In genomic region chr11:64911142-64911541, GRCh38 we compare ENCODE assay signal across 35 cellular contexts. TPM values are rescaled to one million over a fixed set of nuclear protein-coding genes. Genes with fewer than 3 reads are reported as not detected.
"Had no signal": no experiment of that assay in that cellular context is flagged by ENCODE, and none has a peak within 500 bp of the region (broad histone marks: within the 10 kb centered on the region; RNA-seq: fewer than 3 reads in every experiment).

No MANE protein-coding gene starts in this region.

- H3K4me1 ChIP-seq: foreskin keratinocyte had no signal

- DNase-seq: activated CD4-positive, alpha-beta memory T cell treated with anti-CD3 and anti-CD28 coated beads for 36 hours; activated CD4-positive, alpha-beta T cell treated with anti-CD3 and anti-CD28 coated beads for 36 hours; activated CD4-positive, alpha-beta T cell treated with anti-CD3 and anti-CD28 coated beads, Interleukin-2, amount 10 ng/mL, durations not matched to agents 24 days and 14 days; activated CD4-positive, CD25-positive, alpha-beta regulatory T cell; activated CD4-positive, CD25-positive, alpha-beta regulatory T cell treated with anti-CD3 and anti-CD28 coated beads, Interleukin-2, amount 50 U/mL, for 72 hours; activated CD8-positive, alpha-beta memory T cell treated with anti-CD3 and anti-CD28 coated beads, Interleukin-2, amount 10 ng/mL, durations not matched to agents 7 days and 5 days; activated CD8-positive, alpha-beta memory T cell treated with anti-CD3 and anti-CD28 coated beads, Interleukin-2, amount 50 U/mL, for 4 hours; activated CD8-positive, alpha-beta T cell treated with anti-CD3 and anti-CD28 coated beads, Interleukin-2, amount 10 ng/mL, durations not matched to agents 7 days and 5 days; activated effector memory CD4-positive, alpha-beta T cell treated with anti-CD3 and anti-CD28 coated beads, Interleukin-2, amount 50 U/mL, for 16 hours; activated naive CD4-positive, alpha-beta T cell treated with anti-CD3 and anti-CD28 coated beads for 36 hours; activated T-cell treated with anti-CD3 and anti-CD28 coated beads, Interleukin-2, amount 50 U/mL, for 1 hour; amniotic stem cell; anterior cingulate cortex; brain microvascular endothelial cell; dorsolateral prefrontal cortex; effector memory CD4-positive, alpha-beta T cell; endodermal cell; erythroblast; foreskin keratinocyte; gastrocnemius medialis; glutamatergic neuron; heart left ventricle; T-helper 1 cell; T-helper 2 cell had no signal

- ATAC-seq: activated CD4-positive, alpha-beta T cell treated with anti-CD3 and anti-CD28 coated beads for 36 hours; activated CD8-positive, alpha-beta memory T cell treated with anti-CD3 and anti-CD28 coated beads, Interleukin-2, amount 10 ng/mL, durations not matched to agents 7 days and 5 days; activated CD8-positive, alpha-beta T cell treated with anti-CD3 and anti-CD28 coated beads, Interleukin-2, amount 10 ng/mL, durations not matched to agents 7 days and 5 days; activated T-helper 17 cell treated with anti-CD3 and anti-CD28 coated beads, Interleukin-2, amount 50 U/mL, for 72 hours; foreskin keratinocyte; gastrocnemius medialis; heart left ventricle had no signal

- H3K4me3 ChIP-seq: coronary artery, dorsolateral prefrontal cortex, esophagus muscularis mucosa, gastrocnemius medialis, heart left ventricle had no signal

- H3K27ac Mint-ChIP-seq: activated CD4-positive, alpha-beta memory T cell treated with anti-CD3 and anti-CD28 coated beads for 36 hours; activated CD4-positive, alpha-beta T cell treated with anti-CD3 and anti-CD28 coated beads for 36 hours; activated CD8-positive, alpha-beta memory T cell treated with anti-CD3 and anti-CD28 coated beads, Interleukin-2, amount 10 ng/mL, durations not matched to agents 7 days and 5 days; activated CD8-positive, alpha-beta T cell treated with anti-CD3 and anti-CD28 coated beads, Interleukin-2, amount 10 ng/mL, durations not matched to agents 7 days and 5 days; activated naive CD8-positive, alpha-beta T cell; activated T-helper 17 cell treated with anti-CD3 and anti-CD28 coated beads, Interleukin-2, amount 50 U/mL, for 72 hours; dendritic cell treated with granulocyte-macrophage colony-stimulating factor and Interleukin-4, amounts not matched to agents 40 ng/mL and 50 ng/mL, for 4 days; endodermal cell had no signal

- H3K27ac ChIP-seq: brain microvascular endothelial cell, coronary artery, dorsolateral prefrontal cortex, esophagus muscularis mucosa, foreskin keratinocyte, gastrocnemius medialis, heart left ventricle had no signal

- H3K27me3 Mint-ChIP-seq: activated CD4-positive, alpha-beta memory T cell treated with anti-CD3 and anti-CD28 coated beads for 36 hours; activated CD4-positive, alpha-beta T cell treated with anti-CD3 and anti-CD28 coated beads for 36 hours; activated CD4-positive, alpha-beta T cell treated with anti-CD3 and anti-CD28 coated beads, Interleukin-2, amount 10 ng/mL, durations not matched to agents 24 days and 14 days; activated CD8-positive, alpha-beta memory T cell treated with anti-CD3 and anti-CD28 coated beads, Interleukin-2, amount 10 ng/mL, durations not matched to agents 7 days and 5 days; activated naive CD8-positive, alpha-beta T cell; activated T-helper 17 cell treated with anti-CD3 and anti-CD28 coated beads, Interleukin-2, amount 50 U/mL, for 72 hours; central memory CD8-positive, alpha-beta T cell; dendritic cell treated with granulocyte-macrophage colony-stimulating factor and Interleukin-4, amounts not matched to agents 40 ng/mL and 50 ng/mL, for 4 days had no signal

- H3K9me3 Mint-ChIP-seq: activated CD4-positive, alpha-beta memory T cell treated with anti-CD3 and anti-CD28 coated beads for 36 hours; activated CD4-positive, alpha-beta T cell treated with anti-CD3 and anti-CD28 coated beads, Interleukin-2, amount 10 ng/mL, durations not matched to agents 24 days and 14 days; activated naive CD4-positive, alpha-beta T cell treated with anti-CD3 and anti-CD28 coated beads for 36 hours; activated T-helper 17 cell treated with anti-CD3 and anti-CD28 coated beads, Interleukin-2, amount 50 U/mL, for 72 hours; central memory CD8-positive, alpha-beta T cell; dendritic cell treated with granulocyte-macrophage colony-stimulating factor and Interleukin-4, amounts not matched to agents 40 ng/mL and 50 ng/mL, for 4 days; endodermal cell had no signal

- H3K4me3 Mint-ChIP-seq: activated CD4-positive, alpha-beta memory T cell treated with anti-CD3 and anti-CD28 coated beads for 36 hours; activated CD4-positive, alpha-beta T cell treated with anti-CD3 and anti-CD28 coated beads for 36 hours; activated CD4-positive, alpha-beta T cell treated with anti-CD3 and anti-CD28 coated beads, Interleukin-2, amount 10 ng/mL, durations not matched to agents 24 days and 14 days; activated CD8-positive, alpha-beta memory T cell treated with anti-CD3 and anti-CD28 coated beads, Interleukin-2, amount 10 ng/mL, durations not matched to agents 7 days and 5 days; activated CD8-positive, alpha-beta T cell treated with anti-CD3 and anti-CD28 coated beads, Interleukin-2, amount 10 ng/mL, durations not matched to agents 7 days and 5 days; activated naive CD4-positive, alpha-beta T cell treated with anti-CD3 and anti-CD28 coated beads for 36 hours; activated naive CD8-positive, alpha-beta T cell; activated T-helper 17 cell treated with anti-CD3 and anti-CD28 coated beads, Interleukin-2, amount 50 U/mL, for 72 hours; central memory CD8-positive, alpha-beta T cell; dendritic cell treated with granulocyte-macrophage colony-stimulating factor and Interleukin-4, amounts not matched to agents 40 ng/mL and 50 ng/mL, for 4 days; endodermal cell had no signal

- FAIRE-seq: astrocyte, bronchial epithelial cell had no signal

- H3K9me3 ChIP-seq: esophagus muscularis mucosa, gastrocnemius medialis, heart left ventricle had no signal

RNA-seq across cellular contexts. Expression of gene GPHA2, which starts 24.6 kb away (rescaled TPM):
- total RNA-seq: activated CD4-positive, alpha-beta T cell treated with anti-CD3 and anti-CD28 coated beads, Interleukin-2, amount 10 ng/mL, durations not matched to agents 24 days and 14 days; activated CD8-positive, alpha-beta memory T cell treated with anti-CD3 and anti-CD28 coated beads for 36 hours; activated CD8-positive, alpha-beta memory T cell treated with anti-CD3 and anti-CD28 coated beads, Interleukin-2, amount 10 ng/mL, durations not matched to agents 7 days and 5 days; activated CD8-positive, alpha-beta T cell treated with anti-CD3 and anti-CD28 coated beads, Interleukin-2, amount 10 ng/mL, durations not matched to agents 7 days and 5 days; activated naive CD4-positive, alpha-beta T cell treated with anti-CD3 and anti-CD28 coated beads for 36 hours; astrocyte; bronchial epithelial cell; cardiac septum; cerebellum; esophagus muscularis mucosa; foreskin keratinocyte; gastrocnemius medialis had no signal
- polyA plus RNA-seq: heart left ventricle had no signal
